14 cellular contexts compared by ENCODE assay signal in the genomic region with DNA sequence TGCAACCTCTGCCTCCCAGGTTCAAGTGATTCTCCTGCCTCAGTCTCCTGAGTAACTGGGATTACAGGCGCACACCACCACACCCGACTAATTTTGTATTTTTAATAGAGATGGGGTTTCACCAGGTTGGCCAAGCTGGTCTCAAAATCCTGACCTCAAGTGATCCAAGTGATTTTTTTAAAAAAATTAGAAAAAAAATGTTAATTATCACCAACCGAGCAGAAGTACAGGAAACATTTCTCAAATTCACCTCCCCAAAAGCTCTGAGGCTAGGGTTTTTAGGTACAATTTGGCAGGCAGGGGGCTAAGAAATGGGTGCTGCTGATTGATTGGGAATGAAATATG. TPM values are rescaled to one million over a fixed set of nuclear protein-coding genes. Genes with fewer than 3 reads are reported as not detected.
"Had no signal": no experiment of that assay in that cellular context is flagged by ENCODE, and none has a peak within 500 bp of the region (broad histone marks: within the 10 kb centered on the region; RNA-seq: fewer than 3 reads in every experiment).

No MANE protein-coding gene starts in this region.

- H3K36me3 Mint-ChIP-seq: activated CD4-positive, alpha-beta memory T cell treated with anti-CD3 and anti-CD28 coated beads for 36 hours; activated naive CD8-positive, alpha-beta T cell treated with anti-CD3 and anti-CD28 coated beads for 36 hours; naive thymus-derived CD4-positive, alpha-beta T cell; stimulated activated memory B cell treated with anti-CD40 and anti-IgM and Interleukin-4, amounts not matched to agents 10 μg/mL and 1 μg/mL and 100 μg/mL, for 72 hours had no signal

- H3K27ac ChIP-seq: gastroesophageal sphincter, right atrium auricular region, tibial artery had no signal

- H3K4me3 Mint-ChIP-seq: activated CD4-positive, alpha-beta memory T cell treated with anti-CD3 and anti-CD28 coated beads for 36 hours; activated naive CD8-positive, alpha-beta T cell treated with anti-CD3 and anti-CD28 coated beads for 36 hours; activated T-cell treated with anti-CD3 and anti-CD28 coated beads, Interleukin-2, amount 50 U/mL, for 72 hours; naive thymus-derived CD4-positive, alpha-beta T cell; stimulated activated memory B cell treated with anti-CD40 and anti-IgM and Interleukin-4, amounts not matched to agents 10 μg/mL and 1 μg/mL and 100 μg/mL, for 72 hours had no signal

- ATAC-seq: naive thymus-derived CD4-positive, alpha-beta T cell; stimulated activated memory B cell treated with anti-CD40 and anti-IgM and Interleukin-4, amounts not matched to agents 10 μg/mL and 1 μg/mL and 100 μg/mL, for 72 hours had no signal

- H3K36me3 ChIP-seq: gastroesophageal sphincter, right atrium auricular region, tibial artery had no signal

- H3K4me3 ChIP-seq: gastroesophageal sphincter, right atrium auricular region, tibial artery had no signal

- H3K4me1 ChIP-seq: gastroesophageal sphincter, right atrium auricular region, tibial artery had no signal

- FAIRE-seq: kidney had no signal

- H3K27ac Mint-ChIP-seq: activated CD4-positive, alpha-beta memory T cell treated with anti-CD3 and anti-CD28 coated beads for 36 hours; activated naive CD8-positive, alpha-beta T cell treated with anti-CD3 and anti-CD28 coated beads for 36 hours; activated T-cell treated with anti-CD3 and anti-CD28 coated beads, Interleukin-2, amount 50 U/mL, for 72 hours; naive thymus-derived CD4-positive, alpha-beta T cell; stimulated activated memory B cell treated with anti-CD40 and anti-IgM and Interleukin-4, amounts not matched to agents 10 μg/mL and 1 μg/mL and 100 μg/mL, for 72 hours had no signal

- H3K27me3 ChIP-seq: gastroesophageal sphincter, right atrium auricular region, tibial artery had no signal

- DNase-seq: activated CD4-positive, alpha-beta memory T cell treated with anti-CD3 and anti-CD28 coated beads for 36 hours; activated CD4-positive, alpha-beta T cell treated with anti-CD3 and anti-CD28 coated beads for 1 hour; activated gamma-delta T cell treated with Interleukin-2 at 50 U/mL for 16 hours; activated naive CD8-positive, alpha-beta T cell treated with anti-CD3 and anti-CD28 coated beads for 36 hours; activated T-cell treated with anti-CD3 and anti-CD28 coated beads, Interleukin-2, amount 50 U/mL, for 72 hours; kidney; left ventricle myocardium superior; midbrain; naive thymus-derived CD4-positive, alpha-beta T cell; tibial artery had no signal

- H3K9me3 Mint-ChIP-seq: activated CD4-positive, alpha-beta memory T cell treated with anti-CD3 and anti-CD28 coated beads for 36 hours; activated naive CD8-positive, alpha-beta T cell treated with anti-CD3 and anti-CD28 coated beads for 36 hours; activated T-cell treated with anti-CD3 and anti-CD28 coated beads, Interleukin-2, amount 50 U/mL, for 72 hours; stimulated activated memory B cell treated with anti-CD40 and anti-IgM and Interleukin-4, amounts not matched to agents 10 μg/mL and 1 μg/mL and 100 μg/mL, for 72 hours had no signal

- H3K4me1 Mint-ChIP-seq: stimulated activated memory B cell treated with anti-CD40 and anti-IgM and Interleukin-4, amounts not matched to agents 10 μg/mL and 1 μg/mL and 100 μg/mL, for 72 hours had no signal

- H3K9me3 ChIP-seq: gastroesophageal sphincter, right atrium auricular region, tibial artery had no signal

RNA-seq across cellular contexts. Expression of a gene that starts 14.9 kb away (rescaled TPM):
- total RNA-seq: activated CD4-positive, alpha-beta memory T cell treated with anti-CD3 and anti-CD28 coated beads for 36 hours; activated naive CD8-positive, alpha-beta T cell treated with anti-CD3 and anti-CD28 coated beads for 36 hours; activated T-cell treated with anti-CD3 and anti-CD28 coated beads, Interleukin-2, amount 50 U/mL, for 72 hours; bronchial epithelial cell; left ventricle myocardium superior; right atrium auricular region had no signal
- polyA plus RNA-seq: naive thymus-derived CD4-positive, alpha-beta T cell had no signal
